ENCODE assay signal across 8 cellular contexts in genomic region chr5:124628721-124629596, GRCh38.
DNase-seq lines count a peak whose midpoint lies in the region.

No MANE protein-coding gene starts in this region.

- peak overlapping the region; percentile 44 for H3K9ac ChIP-seq in neuronal stem cell (ENCODE audit: low read depth, low read length, poor library complexity)

- peak overlapping the region; percentile 8 for H2BK12ac ChIP-seq in neuronal stem cell (ENCODE audit: low read length)

- H4K8ac ChIP-seq in neuronal stem cell (ENCODE audit: low read depth, low read length), result no peak overlapping the region

- peaks cover 0 to 5% of the 10 kb centered on the region in 2 donors for H3K9me3 ChIP-seq in neuronal stem cell (replicated peaks in 1 of 2; ENCODE audit: control insufficient read depth in 2 of 2, insufficient read depth in 1 of 2, low read depth in 1 of 2, low read length in 2 of 2)

- no peak overlapping the region for H2BK15ac ChIP-seq in neuronal stem cell (ENCODE audit: low read length)

- H2BK5ac ChIP-seq in neuronal stem cell (ENCODE audit: low read length), result no peak overlapping the region

- H2AFZ ChIP-seq in neuronal stem cell (ENCODE audit: low read length), result no peak overlapping the region

- H3K27me3 ChIP-seq in neuronal stem cell (ENCODE audit: control insufficient read depth in 3 of 3, insufficient read depth in 3 of 3, low read depth in 1 of 3, low read length in 3 of 3), result no peaks in the 10 kb centered on the region

- WGBS in neuronal stem cell (ENCODE audit: extremely low coverage in 2 of 2, insufficient read length in 2 of 2, insufficient replicate concordance in 1 of 2), 2 donors, result no CpG with 5 or more reads among the region's 17 CpGs

- no peak overlapping the region for H3K27ac ChIP-seq in neuronal stem cell (replicated peaks; ENCODE audit: low read length)

- peak overlapping the region; percentile 17 for H3K14ac ChIP-seq in neuronal stem cell (ENCODE audit: low read length)

- peaks cover 21 to 24% of the 10 kb centered on the region in 2 donors for H3K4me1 ChIP-seq in neuronal stem cell (ENCODE audit: control insufficient read depth in 2 of 2, insufficient read depth in 1 of 2, low read depth in 1 of 2, low read length in 2 of 2)

- no peaks in the 10 kb centered on the region for H3K79me1 ChIP-seq in neuronal stem cell (ENCODE audit: low read depth, low read length)

- no peak overlapping the region for H2BK120ac ChIP-seq in neuronal stem cell (ENCODE audit: low read depth, low read length)

- no peak overlapping the region for H3K4me3 ChIP-seq in neuronal stem cell (ENCODE audit: low read length in 2 of 2)

- H3K23ac ChIP-seq in neuronal stem cell (ENCODE audit: low read depth, low read length, poor library complexity), result peak overlapping the region; percentile 70

- no peak overlapping the region for H3K4me2 ChIP-seq in neuronal stem cell (ENCODE audit: insufficient read depth, low read length, poor library complexity, severe bottlenecking)

- H3K36me3 ChIP-seq in neuronal stem cell (replicated peaks in 1 of 2; ENCODE audit: control insufficient read depth in 2 of 2, insufficient read depth in 2 of 2, low read length in 2 of 2), result peaks cover 3 to 6% of the 10 kb centered on the region in 2 donors

- H2AK5ac ChIP-seq in neuronal stem cell (ENCODE audit: low read depth, low read length), result peak overlapping the region; percentile 9

- H4K91ac ChIP-seq in neuronal stem cell (ENCODE audit: low read depth, low read length, poor library complexity), result peak overlapping the region; percentile 67

- DNase-seq in DMS53 treated with DMSO at 0.1 percent for 48 hours (lab: John Stamatoyannopoulos, UW; ENCODE audit: unreplicated experiment) (peak; percentile 92), NCI-H226 (peak; percentile 87), epidermal melanocyte (ENCODE audit: insufficient read length, low spot score) (peak; percentile 26), neuronal stem cell (ENCODE audit: low spot score) (no peak), T-helper 9 cell (no peak), cerebellar cortex (ENCODE audit: low spot score) (no peak), NCI-H1105 (lab: John Stamatoyannopoulos, UW) (no peak)
- DNase-seq in activated naive CD4-positive, alpha-beta T cell (lab: John Stamatoyannopoulos, UW), result no peak

- H3K4ac ChIP-seq in neuronal stem cell (ENCODE audit: low read length), result no peak overlapping the region

- H3K18ac ChIP-seq in neuronal stem cell (ENCODE audit: low read length), result peak overlapping the region; percentile 84

Comparison
In these comparisons a context has a peak if more than half of its experiments do, and no peak if none do; other contexts are left out.
1. DNase-seq: peak in DMS53 treated with DMSO at 0.1 percent for 48 hours (single experiment), NCI-H226 (single experiment) and epidermal melanocyte (single experiment); none in neuronal stem cell (single experiment), T-helper 9 cell (single experiment), cerebellar cortex (single experiment), activated naive CD4-positive, alpha-beta T cell (0 of 4) and NCI-H1105 (single experiment).